8 cellular contexts compared by ENCODE assay signal in the genomic region with DNA sequence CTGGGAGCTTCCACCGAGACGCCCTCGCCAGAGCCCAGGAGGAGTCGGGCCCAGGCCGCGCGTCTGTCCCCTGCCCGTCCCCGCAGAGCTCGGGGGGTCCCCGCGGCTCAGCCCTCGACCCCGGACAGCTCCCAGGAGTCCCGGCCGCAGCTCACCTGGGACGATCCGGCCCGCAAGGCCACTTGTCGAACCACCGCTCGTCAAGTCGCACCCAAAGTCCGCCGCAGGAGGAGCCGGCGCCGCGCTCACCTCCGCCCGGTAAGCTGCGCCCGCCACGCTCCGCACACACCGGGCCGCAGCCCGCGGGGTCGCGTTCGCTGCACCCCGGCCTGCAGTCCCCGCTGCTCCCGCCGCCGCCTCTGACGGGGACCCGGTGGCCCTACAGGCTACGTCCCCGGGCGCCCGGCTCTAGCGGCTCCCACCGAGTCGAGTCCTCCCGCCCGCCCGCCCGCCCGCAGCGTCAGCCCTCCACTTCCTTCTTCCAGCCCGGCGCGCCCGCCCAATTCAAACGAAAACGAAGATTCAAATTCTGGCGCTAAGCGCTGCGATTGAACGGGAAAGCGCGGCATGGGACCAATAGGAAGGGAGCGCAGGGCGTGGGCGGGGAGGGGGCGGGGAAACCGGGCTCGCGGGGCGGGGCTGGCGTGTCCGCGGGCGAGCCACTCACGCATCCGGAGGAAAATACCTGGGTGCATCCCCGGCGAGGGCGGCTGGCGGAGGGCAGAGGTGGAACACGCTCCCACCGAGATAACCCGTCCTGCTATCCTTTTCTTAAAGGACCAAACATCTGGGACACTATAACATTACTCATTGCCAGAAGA. TPM values are rescaled to one million over a fixed set of nuclear protein-coding genes. Genes with fewer than 3 reads are reported as not detected.
DNase-seq lines count a peak whose midpoint lies in the region; ATAC-seq and TF ChIP-seq lines count a peak whose summit lies in the region.

MKI67 (minus strand) TSS at position 480 of the 821 bp plus-strand sequence. CDS start 756 bp downstream, outside the sequence.

- peak within 1 kb of the TSS; percentile 77 for H3K27ac Mint-ChIP-seq in Caco-2 (ENCODE audit: unreplicated experiment)
- peak within 1 kb of the TSS; percentile 5 for H3K27ac Mint-ChIP-seq in endothelial cell (ENCODE audit: unreplicated experiment)
- no peak within 1 kb of the TSS for H3K27ac Mint-ChIP-seq in mesothelial cell of epicardium

- POLR2A ChIA-PET in Caco-2 (lab: Charles Lee), result interaction anchor here (0.8 kb wide), 1 partner anchor 31 kb away, joined by 3 read pairs; no protein-coding TSS in a partner anchor

- intact Hi-C loops in Caco-2 (cut with micrococcal nuclease; ENCODE audit: unreplicated experiment), result loop anchor here (1.0 kb wide), 1 partner anchor 48 kb away; no protein-coding TSS in a partner anchor

- H3K9me3 ChIP-seq in Caco-2, result no peaks in the 10 kb centered on the region

- peak within 1 kb of the TSS; percentile 98 for H3K4me3 ChIP-seq in Caco-2 (ENCODE audit: low read depth, low read length)

- peaks cover 9% of the 10 kb centered on the region for H3K4me1 Mint-ChIP-seq in Caco-2 (ENCODE audit: low read depth, unreplicated experiment)
- peaks cover 10% of the 10 kb centered on the region for H3K4me1 Mint-ChIP-seq in endothelial cell (ENCODE audit: unreplicated experiment)
- peaks cover 27% of the 10 kb centered on the region for H3K4me1 Mint-ChIP-seq in mesothelial cell of epicardium

- peak; percentile 82 for ATAC-seq in GM21367 (IDR thresholded peaks at IDR 0.05; ENCODE audit: unreplicated experiment)

- no peaks in the 10 kb centered on the region; the same call in 1 of the 2 replicates for H3K36me3 ChIP-seq in Caco-2 (ENCODE audit: control insufficient read depth, insufficient read depth, low read length)

- no peaks in the 10 kb centered on the region for H3K9me3 Mint-ChIP-seq in Caco-2 (ENCODE audit: unreplicated experiment)
- H3K9me3 Mint-ChIP-seq in endothelial cell (ENCODE audit: unreplicated experiment), result no peaks in the 10 kb centered on the region
- no peaks in the 10 kb centered on the region for H3K9me3 Mint-ChIP-seq in mesothelial cell of epicardium

- DNase-seq in Caco-2 (peak; percentile 91 to 92), HT-29 (ENCODE audit: low spot score) (peak; percentile 93), NOMO-1 treated with dmso at 0.1 percent for 144 hours (lab: John Stamatoyannopoulos, UW; ENCODE audit: unreplicated experiment) (peak; percentile 87), endothelial cell (ENCODE audit: low spot score) (peak; percentile 86), mesothelial cell of epicardium (ENCODE audit: low spot score in 2 of 2, unreplicated experiment in 2 of 2) (peak; percentile 77 to 82)
- DNase-seq in activated CD8-positive, alpha-beta memory T cell treated with anti-CD3 and anti-CD28 coated beads for 48 hours (ENCODE audit: low read depth in 2 of 3, low spot score in 2 of 3), result peak; percentile 75 to 87 (median 77)
- peak; percentile 80 for DNase-seq in stimulated activated CD8-positive, alpha-beta memory T cell treated with anti-CD3 and anti-CD28 coated beads, Interleukin-15, amount 100 ng/mL, for 24 hours (ENCODE audit: low read depth)

- H3K27me3 ChIP-seq in Caco-2 (replicated peaks; ENCODE audit: control insufficient read depth, insufficient read depth, low read length), result no peaks in the 10 kb centered on the region

- CTCF ChIA-PET in Caco-2 (lab: Charles Lee), result interaction anchor here (0.6 kb wide), 1 partner anchor 70 kb away, joined by 3 read pairs; no protein-coding TSS in a partner anchor

- peaks cover 43% of the 10 kb centered on the region for H3K36me3 Mint-ChIP-seq in Caco-2 (ENCODE audit: insufficient read depth, unreplicated experiment)
- H3K36me3 Mint-ChIP-seq in endothelial cell (ENCODE audit: low read depth, unreplicated experiment), result no peaks in the 10 kb centered on the region
- H3K36me3 Mint-ChIP-seq in mesothelial cell of epicardium, result peaks cover 6% of the 10 kb centered on the region

- peaks cover 26% of the 10 kb centered on the region for H3K4me1 ChIP-seq in Caco-2

- TF ChIP-seq CTCF in Caco-2 (IDR thresholded peaks at IDR 0.05; ENCODE audit: insufficient read depth in 1 of 2, low read depth in 1 of 2, low read length in 1 of 2, severe bottlenecking in 1 of 2, unreplicated experiment in 1 of 2), result no peak
- TF ChIP-seq CTCF in endothelial cell (IDR thresholded peaks at IDR 0.05; ENCODE audit: unreplicated experiment), result no peak
- no peak for TF ChIP-seq CTCF in mesothelial cell of epicardium (IDR thresholded peaks at IDR 0.05; ENCODE audit: unreplicated experiment)

- no TSS peak for BruUV-seq in Caco-2 (replicated peaks; lab: Mats Ljungman, UMichigan)

- H3K27me3 Mint-ChIP-seq in Caco-2 (ENCODE audit: insufficient read depth, unreplicated experiment), result no peaks in the 10 kb centered on the region
- peaks cover 1% of the 10 kb centered on the region for H3K27me3 Mint-ChIP-seq in endothelial cell (ENCODE audit: unreplicated experiment)
- no peaks in the 10 kb centered on the region for H3K27me3 Mint-ChIP-seq in mesothelial cell of epicardium (ENCODE audit: low read depth)

- peak within 1 kb of the TSS; percentile 86 for H3K4me3 Mint-ChIP-seq in Caco-2 (ENCODE audit: unreplicated experiment)
- H3K4me3 Mint-ChIP-seq in endothelial cell (ENCODE audit: unreplicated experiment), result peak within 1 kb of the TSS; percentile 91
- peak within 1 kb of the TSS; percentile 88 for H3K4me3 Mint-ChIP-seq in mesothelial cell of epicardium

RNA-seq across cellular contexts. Expression of gene MKI67, which starts in this region (rescaled TPM):
- total RNA-seq in Caco-2 (2022) (111 and 128 TPM in 2 replicates), endothelial cell (ENCODE audit: unreplicated experiment) (19.7 TPM), mesothelial cell of epicardium (42.8 to 50.9 TPM (median 44.0 TPM) in 3 replicates)
- total RNA-seq in HT-29 (2014; rRNA removed; shearing (Covaris generic)), result 49.8 and 66.9 TPM in 2 replicates

Comparison
In these comparisons a context has a peak if more than half of its experiments do, and no peak if none do; other contexts are left out.
1. Peak in every context shown above with its lines: DNase-seq, ATAC-seq and H3K4me3 ChIP-seq.